ENCODE assay signal across 26 cellular contexts in genomic region chr7:46011501-46011900, GRCh38.
"Had no signal": no experiment of that assay in that cellular context is flagged by ENCODE, and none has a peak within 500 bp of the region (broad histone marks: within the 10 kb centered on the region; RNA-seq: fewer than 3 reads in every experiment).

No MANE protein-coding gene starts in this region.

- H3K79me2 ChIP-seq: parathyroid adenoma had no signal

- H3K4me1 Mint-ChIP-seq: naive thymus-derived CD4-positive, alpha-beta T cell; stimulated activated effector memory CD8-positive, alpha-beta T cell treated with anti-CD3 and anti-CD28 coated beads, Interleukin-12 subunit alpha, Interleukin-12 subunit beta, amount 100 ng/mL, for 72 hours had no signal

- H3K9me3 Mint-ChIP-seq: natural killer cell treated with Interleukin-12 subunit alpha and Interleukin-12 subunit beta and Interleukin-15 and Interleukin-18, amount 100 ng/mL, for 72 hours; stimulated activated effector memory CD8-positive, alpha-beta T cell treated with anti-CD3 and anti-CD28 coated beads, Interleukin-12 subunit alpha, Interleukin-12 subunit beta, amount 100 ng/mL, for 72 hours had no signal

- H3K27me3 ChIP-seq: heart left ventricle, neutrophil, suprapubic skin, tibial artery, upper lobe of right lung had no signal

- H3K4me3 ChIP-seq: heart left ventricle, left ventricle myocardium inferior, lung, mucosa of descending colon, skin epidermis, suprapubic skin, thoracic aorta, tibial artery, upper lobe of right lung had no signal

- ATAC-seq: heart left ventricle; mucosa of descending colon; naive thymus-derived CD4-positive, alpha-beta T cell; natural killer cell treated with Interleukin-12 subunit alpha and Interleukin-12 subunit beta and Interleukin-15 and Interleukin-18, amount 100 ng/mL, for 72 hours; right cardiac atrium; sciatic nerve; stimulated activated effector memory CD8-positive, alpha-beta T cell treated with anti-CD3 and anti-CD28 coated beads, Interleukin-12 subunit alpha, Interleukin-12 subunit beta, amount 100 ng/mL, for 72 hours; upper lobe of right lung had no signal

- H3K36me3 Mint-ChIP-seq: stimulated activated effector memory CD8-positive, alpha-beta T cell treated with anti-CD3 and anti-CD28 coated beads, Interleukin-12 subunit alpha, Interleukin-12 subunit beta, amount 100 ng/mL, for 72 hours had no signal

- H2AFZ ChIP-seq: parathyroid adenoma had no signal

- H3K4me1 ChIP-seq: parathyroid adenoma, upper lobe of right lung had no signal

- H3K9ac ChIP-seq: parathyroid adenoma had no signal

- H3K4me3 Mint-ChIP-seq: naive thymus-derived CD4-positive, alpha-beta T cell; natural killer cell treated with Interleukin-12 subunit alpha and Interleukin-12 subunit beta and Interleukin-15 and Interleukin-18, amount 100 ng/mL, for 72 hours; neural crest cell; stimulated activated effector memory CD8-positive, alpha-beta T cell treated with anti-CD3 and anti-CD28 coated beads, Interleukin-12 subunit alpha, Interleukin-12 subunit beta, amount 100 ng/mL, for 72 hours; stimulated activated naive CD8-positive, alpha-beta T cell treated with anti-CD3 and anti-CD28 coated beads, Interleukin-15, Interleukin-2, amounts not matched to agents 100 ng/mL and 50 ng/mL, for 24 hours had no signal

- H3K27ac ChIP-seq: heart left ventricle, left ventricle myocardium inferior, neutrophil, parathyroid adenoma, skin epidermis, suprapubic skin, thoracic aorta, tibial artery, upper lobe of right lung had no signal

- H3K36me3 ChIP-seq: heart left ventricle, left ventricle myocardium inferior, neutrophil, suprapubic skin, thoracic aorta, tibial artery, upper lobe of right lung had no signal

- H3K27me3 Mint-ChIP-seq: natural killer cell treated with Interleukin-12 subunit alpha and Interleukin-12 subunit beta and Interleukin-15 and Interleukin-18, amount 100 ng/mL, for 72 hours; progenitor cell of endocrine pancreas; stimulated activated naive CD8-positive, alpha-beta T cell treated with anti-CD3 and anti-CD28 coated beads, Interleukin-15, Interleukin-2, amounts not matched to agents 100 ng/mL and 50 ng/mL, for 24 hours had no signal

- DNase-seq: heart left ventricle; islet precursor cell; left ventricle myocardium inferior; midbrain; mucosa of descending colon; naive thymus-derived CD4-positive, alpha-beta T cell; occipital lobe; right cardiac atrium; stimulated activated CD4-positive, alpha-beta T cell treated with anti-CD3 and anti-CD28 coated beads, Interleukin-12 subunit alpha, Interleukin-12 subunit beta, amount 100 ng/mL, for 4 hours; stimulated activated CD4-positive, alpha-beta T cell treated with anti-CD3 and anti-CD28 coated beads, Interleukin-4, amount 100 ng/mL, for 24 hours; stimulated activated naive CD4-positive, alpha-beta T cell; tibial artery; trophoblast cell; upper lobe of right lung had no signal

- H3K27ac Mint-ChIP-seq: naive thymus-derived CD4-positive, alpha-beta T cell; natural killer cell treated with Interleukin-12 subunit alpha and Interleukin-12 subunit beta and Interleukin-15 and Interleukin-18, amount 100 ng/mL, for 72 hours; progenitor cell of endocrine pancreas; stimulated activated effector memory CD8-positive, alpha-beta T cell treated with anti-CD3 and anti-CD28 coated beads, Interleukin-12 subunit alpha, Interleukin-12 subunit beta, amount 100 ng/mL, for 72 hours; stimulated activated naive CD8-positive, alpha-beta T cell treated with anti-CD3 and anti-CD28 coated beads, Interleukin-15, Interleukin-2, amounts not matched to agents 100 ng/mL and 50 ng/mL, for 24 hours had no signal

- H3K9me3 ChIP-seq: left ventricle myocardium inferior, mucosa of descending colon, neutrophil, suprapubic skin, thoracic aorta, tibial artery, upper lobe of right lung had no signal
